16 cellular contexts compared by ENCODE assay signal in genomic region chr17:67328026-67328425, GRCh38. TPM values are rescaled to one million over a fixed set of nuclear protein-coding genes. Genes with fewer than 3 reads are reported as not detected.
A peak's percentile ranks its signal among the peaks of the same experiment; 100 is the strongest.
DNase-seq lines count a peak whose midpoint lies in the region; ATAC-seq and TF ChIP-seq lines count a peak whose summit lies in the region.
"Had no signal": no experiment of that assay in that cellular context is flagged by ENCODE, and none has a peak within 500 bp of the region (broad histone marks: within the 10 kb centered on the region; RNA-seq: fewer than 3 reads in every experiment).

No MANE protein-coding gene starts in this region.

- no peak overlapping the region for H2AFZ ChIP-seq in PC-3 (ENCODE audit: low read length)
- H2AFZ ChIP-seq: GM23248 had no signal

- CTCF ChIA-PET in PC-3 (lab: Charles Lee) = no interaction called here

- no peaks in the 10 kb centered on the region for H3K4me1 ChIP-seq in colonic mucosa
- no peaks in the 10 kb centered on the region for H3K4me1 ChIP-seq in PC-3 (ENCODE audit: insufficient read depth, low read length)

- DNase-seq in NCI-H524 (lab: John Stamatoyannopoulos, UW) (peak; percentile 85 to 90), NCI-H82 treated with DMSO at 0.1 percent for 48 hours (lab: John Stamatoyannopoulos, UW; ENCODE audit: unreplicated experiment) (peak; percentile 95), islet precursor cell (peak; percentile 15), colonic mucosa (no peak), Kasumi-1 (lab: John Stamatoyannopoulos, UW) (no peak), PC-3 (no peak)
- DNase-seq: C1 segment of cervical spinal cord; Calu3; CD4-positive, alpha-beta memory T cell; COR-L47; DMS153; DND-41; GM23248; H7 had no signal

- H3K27me3 ChIP-seq in colonic mucosa = no peaks in the 10 kb centered on the region
- no peaks in the 10 kb centered on the region for H3K27me3 ChIP-seq in PC-3 (ENCODE audit: low read length)

- H3K79me2 ChIP-seq in PC-3 (ENCODE audit: low read length) = no peaks in the 10 kb centered on the region

- H3K9me3 ChIP-seq in colonic mucosa (no peaks in the 10 kb centered on the region), PC-3 (ENCODE audit: low read length) (no peaks in the 10 kb centered on the region)

- no peaks in the 10 kb centered on the region for H3K36me3 ChIP-seq in colonic mucosa
- no peaks in the 10 kb centered on the region for H3K36me3 ChIP-seq in PC-3 (ENCODE audit: low read depth, low read length)

- ATAC-seq in HG03439 (IDR thresholded peaks at IDR 0.05; ENCODE audit: unreplicated experiment) (no peak), PC-3 (no peak)
- ATAC-seq: HCT116 had no signal

- BruUV-seq in PC-3 (replicated peaks; lab: Mats Ljungman, UMichigan) = no TSS peak

- POLR2A ChIA-PET in PC-3 (lab: Charles Lee; ENCODE audit: unreplicated experiment) = no interaction called here

- H3K27ac ChIP-seq in colonic mucosa = no peak overlapping the region
- no peak overlapping the region for H3K27ac ChIP-seq in PC-3 (ENCODE audit: low read length)
- H3K27ac ChIP-seq: GM23248 had no signal

- H3K4me2 ChIP-seq in PC-3 (ENCODE audit: low read length) = no peak overlapping the region

- H3K4me3 ChIP-seq in colonic mucosa (no peak overlapping the region), PC-3 (ENCODE audit: low read length) (no peak overlapping the region)
- H3K4me3 ChIP-seq: GM23248 had no signal

- no peaks in the 10 kb centered on the region for H3F3A ChIP-seq in PC-3 (ENCODE audit: low read length, unreplicated experiment)

- H4K20me1 ChIP-seq in PC-3 (ENCODE audit: low read length) = no peaks in the 10 kb centered on the region

- H3K9me2 ChIP-seq in PC-3 (replicated peaks; ENCODE audit: low read length) = no peaks in the 10 kb centered on the region

- H3K9ac ChIP-seq in colonic mucosa (ENCODE audit: low read depth in 2 of 2, low read length in 2 of 2) = no peak overlapping the region
- H3K9ac ChIP-seq in PC-3 (ENCODE audit: low read length) = no peak overlapping the region
- H3K9ac ChIP-seq: GM23248 had no signal

- no peak for TF ChIP-seq CTCF in colonic mucosa (IDR thresholded peaks at IDR 0.05)
- TF ChIP-seq CTCF in PC-3 (conservative IDR thresholded peaks at IDR 0.05; ENCODE audit: low read depth, low read length) = no peak

- intact Hi-C loops in colonic mucosa (cut with DNase I) (no loop called here), PC-3 (cut with micrococcal nuclease) (no loop called here)

RNA-seq across cellular contexts. Expression of gene PSMD12, which starts 38.4 kb away (rescaled TPM):
- total RNA-seq in colonic mucosa = 10 to 100 TPM; 39.4 to 51.1 TPM
- 60.0 and 68.8 TPM in 2 replicates for total RNA-seq in PC-3 (2014; rRNA removed)

RNA-seq across cellular contexts. Expression of gene PITPNC1, which starts 49.1 kb away (rescaled TPM):
- total RNA-seq in colonic mucosa = 10 to 100 TPM; 10.8 to 20.4 TPM
- 23.1 and 25.4 TPM in 2 replicates for total RNA-seq in PC-3 (2014; rRNA removed)

Comparison
In these comparisons a context has a peak if more than half of its experiments do, and no peak if none do; other contexts are left out.
1. DNase-seq: peak in NCI-H524 (2 of 2), NCI-H82 treated with DMSO at 0.1 percent for 48 hours (single experiment) and islet precursor cell (single experiment); none in colonic mucosa (single experiment), Kasumi-1 (0 of 2) and PC-3 (single experiment).